Comparison of ENCODE assay signal across 22 cellular contexts in the genomic region with DNA sequence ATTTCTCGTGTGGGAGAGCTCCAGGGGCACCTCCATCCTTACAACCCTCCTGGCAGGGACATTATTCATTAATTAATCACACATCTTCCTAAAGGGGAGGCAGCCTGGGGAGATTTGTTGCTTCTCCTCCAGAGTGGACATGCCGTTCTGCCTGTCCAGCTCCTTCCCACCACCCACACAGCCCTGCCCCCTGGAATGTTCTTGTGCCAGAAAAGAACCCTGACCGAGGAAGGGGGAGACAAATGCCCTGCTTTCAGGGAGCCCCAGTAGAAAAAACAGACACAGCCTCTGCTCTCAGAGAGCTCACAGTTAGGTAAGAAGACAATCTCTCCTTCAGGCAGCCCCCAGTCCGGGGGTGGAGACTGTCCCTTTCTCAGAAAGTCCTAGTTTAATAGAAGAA. TPM values are rescaled to one million over a fixed set of nuclear protein-coding genes. Genes with fewer than 3 reads are reported as not detected.
"Had no signal": no experiment of that assay in that cellular context is flagged by ENCODE, and none has a peak within 500 bp of the region (broad histone marks: within the 10 kb centered on the region; RNA-seq: fewer than 3 reads in every experiment).

No MANE protein-coding gene starts in this region.

- H3K27ac ChIP-seq: breast epithelium, gastrocnemius medialis, heart left ventricle, psoas muscle, SK-N-MC, suprapubic skin, upper lobe of left lung had no signal

- H3K9me3 Mint-ChIP-seq: activated naive CD8-positive, alpha-beta T cell treated with anti-CD3 and anti-CD28 coated beads, Interleukin-2, amount 10 ng/mL, durations not matched to agents 7 days and 5 days; memory B cell; natural killer cell treated with Interleukin-12 subunit alpha and Interleukin-12 subunit beta and Interleukin-15 and Interleukin-18, amount 100 ng/mL, for 72 hours; stimulated activated naive CD8-positive, alpha-beta T cell treated with anti-CD3 and anti-CD28 coated beads, Interleukin-15, Interleukin-2, amounts not matched to agents 100 ng/mL and 50 ng/mL, for 24 hours; T-cell had no signal

- H3K9me3 ChIP-seq: breast epithelium, gastrocnemius medialis, heart left ventricle, psoas muscle, suprapubic skin, upper lobe of left lung had no signal

- ATAC-seq: gastrocnemius medialis; heart left ventricle; left lobe of liver; natural killer cell treated with Interleukin-12 subunit alpha and Interleukin-12 subunit beta and Interleukin-15 and Interleukin-18, amount 100 ng/mL, for 72 hours; psoas muscle; T-cell had no signal

- H3K27ac Mint-ChIP-seq: activated naive CD8-positive, alpha-beta T cell treated with anti-CD3 and anti-CD28 coated beads, Interleukin-2, amount 10 ng/mL, durations not matched to agents 7 days and 5 days; memory B cell; natural killer cell treated with Interleukin-12 subunit alpha and Interleukin-12 subunit beta and Interleukin-15 and Interleukin-18, amount 100 ng/mL, for 72 hours; stimulated activated naive CD8-positive, alpha-beta T cell treated with anti-CD3 and anti-CD28 coated beads, Interleukin-15, Interleukin-2, amounts not matched to agents 100 ng/mL and 50 ng/mL, for 24 hours; T-cell had no signal

- DNase-seq: activated CD4-positive, CD25-positive, alpha-beta regulatory T cell treated with anti-CD3 and anti-CD28 coated beads, Interleukin-2, amount 50 U/mL, for 72 hours; activated naive CD4-positive, alpha-beta T cell; activated naive CD8-positive, alpha-beta T cell treated with anti-CD3 and anti-CD28 coated beads, Interleukin-2, amount 10 ng/mL, durations not matched to agents 7 days and 5 days; activated T-cell treated with anti-CD3 and anti-CD28 coated beads for 4 hours; anterior cingulate cortex; dermis blood vessel endothelial cell; erythroblast; gastrocnemius medialis; heart left ventricle; psoas muscle; stimulated activated CD4-positive, alpha-beta T cell treated with anti-CD3 and anti-CD28 coated beads, Interleukin-4, amount 100 ng/mL, for 1 hour; T-cell; T-helper 9 cell; upper lobe of left lung had no signal

- H3K36me3 Mint-ChIP-seq: activated naive CD8-positive, alpha-beta T cell treated with anti-CD3 and anti-CD28 coated beads, Interleukin-2, amount 10 ng/mL, durations not matched to agents 7 days and 5 days; memory B cell; natural killer cell treated with Interleukin-12 subunit alpha and Interleukin-12 subunit beta and Interleukin-15 and Interleukin-18, amount 100 ng/mL, for 72 hours; T-cell had no signal

- H3K4me3 Mint-ChIP-seq: activated naive CD8-positive, alpha-beta T cell treated with anti-CD3 and anti-CD28 coated beads, Interleukin-2, amount 10 ng/mL, durations not matched to agents 7 days and 5 days; memory B cell; natural killer cell treated with Interleukin-12 subunit alpha and Interleukin-12 subunit beta and Interleukin-15 and Interleukin-18, amount 100 ng/mL, for 72 hours; stimulated activated naive CD8-positive, alpha-beta T cell treated with anti-CD3 and anti-CD28 coated beads, Interleukin-15, Interleukin-2, amounts not matched to agents 100 ng/mL and 50 ng/mL, for 24 hours; T-cell had no signal

RNA-seq across cellular contexts. Expression of a gene that starts 12.0 kb away (rescaled TPM):
- total RNA-seq: activated naive CD8-positive, alpha-beta T cell treated with anti-CD3 and anti-CD28 coated beads, Interleukin-2, amount 10 ng/mL, durations not matched to agents 7 days and 5 days; dermis blood vessel endothelial cell; gastrocnemius medialis; natural killer cell treated with Interleukin-12 subunit alpha and Interleukin-12 subunit beta and Interleukin-15 and Interleukin-18, amount 100 ng/mL, for 72 hours; psoas muscle; suprapubic skin; T-cell had no signal

RNA-seq across cellular contexts. Expression of a gene that starts 40.8 kb away (rescaled TPM):
- total RNA-seq: activated CD8-positive, alpha-beta memory T cell treated with anti-CD3 and anti-CD28 coated beads for 36 hours; activated naive CD8-positive, alpha-beta T cell treated with anti-CD3 and anti-CD28 coated beads, Interleukin-2, amount 10 ng/mL, durations not matched to agents 7 days and 5 days; gastrocnemius medialis; natural killer cell treated with Interleukin-12 subunit alpha and Interleukin-12 subunit beta and Interleukin-15 and Interleukin-18, amount 100 ng/mL, for 72 hours; T-cell; upper lobe of left lung had no signal
